ENCODE assay signal across 1 cellular context in the genomic region with DNA sequence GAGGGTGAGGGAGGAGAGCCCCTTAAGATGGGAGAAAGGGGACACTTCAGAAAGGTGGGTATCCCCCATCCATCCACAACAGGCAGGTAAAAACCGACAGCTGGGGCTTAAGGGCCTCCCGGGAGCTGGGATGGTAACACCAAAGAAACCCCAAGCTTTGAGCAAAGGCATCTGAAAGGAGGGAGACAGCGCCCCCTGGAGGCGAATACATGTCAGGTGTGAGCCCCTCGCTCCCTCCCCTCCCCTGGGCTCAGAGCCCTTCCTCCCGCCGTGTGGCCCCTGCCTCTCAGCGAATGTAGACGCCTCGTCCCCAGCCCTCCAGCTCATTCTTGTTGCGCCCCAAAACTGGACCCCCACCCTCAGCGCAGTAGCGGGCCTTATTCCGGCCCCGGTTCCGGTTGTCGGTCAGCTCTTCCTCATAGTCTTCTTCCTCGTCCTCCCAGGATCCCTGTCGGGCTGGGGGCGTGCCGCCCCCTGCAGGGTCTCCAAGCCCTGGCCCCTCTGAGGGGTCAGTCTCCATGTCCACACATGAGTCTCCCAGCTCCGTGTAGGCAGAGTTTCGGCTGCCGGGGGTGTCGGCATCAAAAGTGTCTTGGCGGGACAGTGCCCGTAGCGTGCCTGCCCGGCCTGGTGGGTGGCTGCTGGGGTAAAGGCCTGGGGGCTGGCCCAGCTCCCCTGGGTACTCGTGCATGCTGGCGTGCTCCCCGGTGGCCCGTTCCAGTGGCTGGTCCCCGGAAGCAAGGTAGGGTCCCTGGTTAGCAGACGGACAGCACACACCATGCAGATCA.
TF ChIP-seq lines count a peak whose summit lies in the region.

No MANE protein-coding gene starts in this region.

TF ChIP-seq in IMR-90, 13 proteins besides CTCF, POLR2A, EP300 and RAD21:
- TF ChIP-seq RFX5 (IDR thresholded peaks at IDR 0.05; ENCODE audit: low read depth, low read length) = no peak
- TF ChIP-seq, protein P1, sequence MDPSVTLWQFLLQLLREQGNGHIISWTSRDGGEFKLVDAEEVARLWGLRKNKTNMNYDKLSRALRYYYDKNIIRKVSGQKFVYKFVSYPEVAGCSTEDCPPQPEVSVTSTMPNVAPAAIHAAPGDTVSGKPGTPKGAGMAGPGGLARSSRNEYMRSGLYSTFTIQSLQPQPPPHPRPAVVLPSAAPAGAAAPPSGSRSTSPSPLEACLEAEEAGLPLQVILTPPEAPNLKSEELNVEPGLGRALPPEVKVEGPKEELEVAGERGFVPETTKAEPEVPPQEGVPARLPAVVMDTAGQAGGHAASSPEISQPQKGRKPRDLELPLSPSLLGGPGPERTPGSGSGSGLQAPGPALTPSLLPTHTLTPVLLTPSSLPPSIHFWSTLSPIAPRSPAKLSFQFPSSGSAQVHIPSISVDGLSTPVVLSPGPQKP (IDR thresholded peaks at IDR 0.05; ENCODE audit: borderline replicate concordance, low read depth, low read length) = no peak
- peak; percentile 81; the same call in 1 of the 2 replicates for TF ChIP-seq MAZ (IDR thresholded peaks at IDR 0.05; ENCODE audit: borderline replicate concordance, low read depth, low read length)
- TF ChIP-seq MAFK (IDR thresholded peaks at IDR 0.05; ENCODE audit: low read depth, low read length) = no peak
- TF ChIP-seq SMC3 (IDR thresholded peaks at IDR 0.05; ENCODE audit: low read depth, low read length) = peak; percentile 46
